In the genomic region with DNA sequence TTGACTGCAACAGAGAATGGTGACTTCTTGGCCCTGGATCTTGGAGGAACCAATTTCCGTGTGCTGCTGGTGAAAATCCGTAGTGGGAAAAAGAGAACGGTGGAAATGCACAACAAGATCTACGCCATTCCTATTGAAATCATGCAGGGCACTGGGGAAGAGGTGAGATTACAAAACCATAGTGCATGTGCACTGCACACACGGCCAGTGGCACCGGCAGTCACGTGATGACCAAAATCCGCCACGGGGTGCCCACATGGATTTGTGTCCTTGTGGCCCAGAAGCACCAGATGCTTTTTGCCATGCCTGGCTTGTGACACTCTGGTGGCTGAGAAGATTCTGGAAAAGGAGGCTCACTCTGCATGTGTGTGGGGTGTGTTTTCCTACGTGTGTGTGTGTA, we compare ENCODE assay signal across 27 cellular contexts. TPM values are rescaled to one million over a fixed set of nuclear protein-coding genes. Genes with fewer than 3 reads are reported as not detected.
DNase-seq lines count a peak whose midpoint lies in the region; ATAC-seq and TF ChIP-seq lines count a peak whose summit lies in the region.
"Had no signal": no experiment of that assay in that cellular context is flagged by ENCODE, and none has a peak within 500 bp of the region (broad histone marks: within the 10 kb centered on the region; RNA-seq: fewer than 3 reads in every experiment).

No MANE protein-coding gene starts in this region.

- H3K27ac ChIP-seq in H9 (ENCODE audit: insufficient read length, low read depth, low read length) (no peak overlapping the region), angular gyrus (ENCODE audit: low read depth, low read length) (peak overlapping the region; percentile 18), suprapubic skin (peak overlapping the region; percentile 72)
- no peak overlapping the region for H3K27ac ChIP-seq in naive thymus-derived CD4-positive, alpha-beta T cell (ENCODE audit: low read depth, low read length)
- H3K27ac ChIP-seq: brain microvascular endothelial cell, upper lobe of left lung had no signal

- no peak overlapping the region for H3K9ac ChIP-seq in H9 (ENCODE audit: extremely low read depth, insufficient read length, low read length)

- H4K8ac ChIP-seq in H9 (replicated peaks; ENCODE audit: insufficient read length, low read depth, low read length): no peak overlapping the region

- POLR2A ChIA-PET in naive thymus-derived CD4-positive, alpha-beta T cell (lab: Charles Lee): interaction anchor here (1.0 to 1.3 kb wide), 2 partner anchors 45 to 67 kb away, joined by 3 read pairs; no protein-coding TSS in a partner anchor
- POLR2A ChIA-PET in naive thymus-derived CD8-positive, alpha-beta T cell (lab: Charles Lee): no interaction called here

- H3K4me1 ChIP-seq in H9 (ENCODE audit: insufficient read depth, low read length) (peaks cover 4% of the 10 kb centered on the region; the same call in 1 of the 2 replicates), suprapubic skin (peaks cover 51% of the 10 kb centered on the region)
- no peaks in the 10 kb centered on the region for H3K4me1 ChIP-seq in naive thymus-derived CD4-positive, alpha-beta T cell (ENCODE audit: control insufficient read depth in 2 of 2, insufficient read depth in 2 of 2, low read length in 2 of 2)

- no peak overlapping the region for H3T11ph ChIP-seq in H9 (ENCODE audit: low read length)

- H3K18ac ChIP-seq in H9 (ENCODE audit: insufficient read length, low read depth, low read length): no peak overlapping the region

- no peaks in the 10 kb centered on the region for H3K27me3 Mint-ChIP-seq in H9 (ENCODE audit: low read depth)
- H3K27me3 Mint-ChIP-seq in naive thymus-derived CD4-positive, alpha-beta T cell: no peaks in the 10 kb centered on the region
- no peaks in the 10 kb centered on the region for H3K27me3 Mint-ChIP-seq in naive thymus-derived CD8-positive, alpha-beta T cell

- no peaks in the 10 kb centered on the region for H3K23me2 ChIP-seq in H9 (ENCODE audit: insufficient read length, low read depth, low read length, poor library complexity, severe bottlenecking)

- H2AFZ ChIP-seq in H9 (ENCODE audit: low read length): no peak overlapping the region

- H3K4ac ChIP-seq in H9 (ENCODE audit: low read depth, low read length): no peak overlapping the region

- H2BK120ac ChIP-seq in H9 (ENCODE audit: low read depth, low read length, poor library complexity, severe bottlenecking): no peak overlapping the region

- no peak overlapping the region for H2AK5ac ChIP-seq in H9 (ENCODE audit: insufficient read length, low read length)

- no peak overlapping the region for H2BK20ac ChIP-seq in H9 (ENCODE audit: low read depth, low read length, poor library complexity, severe bottlenecking)

- no peaks in the 10 kb centered on the region for H4K20me1 ChIP-seq in H9 (ENCODE audit: control insufficient read depth, insufficient read depth, insufficient read length)

- CTCF ChIA-PET in naive thymus-derived CD4-positive, alpha-beta T cell (lab: Charles Lee): no interaction called here

- no CpG with 5 or more reads among the region's 10 CpGs for WGBS in H9 (ENCODE audit: extremely low coverage, insufficient read length, low lambda C conversion rate)
- WGBS in suprapubic skin: 77% methylated on average over 10 of the region's 10 CpGs

- intact Hi-C loops in naive thymus-derived CD4-positive, alpha-beta T cell (cut with micrococcal nuclease): no loop called here
- intact Hi-C loops in head of caudate nucleus (cut with DNase I): no loop called here

- no peak overlapping the region for H3K23ac ChIP-seq in H9 (ENCODE audit: insufficient read length, low read depth, low read length)

- no peak for TF ChIP-seq EP300 in suprapubic skin (IDR thresholded peaks at IDR 0.05)

- H3K4me3 ChIP-seq in naive thymus-derived CD4-positive, alpha-beta T cell (ENCODE audit: low read length): no peak overlapping the region
- no peak overlapping the region for H3K4me3 ChIP-seq in suprapubic skin
- H3K4me3 ChIP-seq: upper lobe of left lung had no signal

- no peak overlapping the region for H3K14ac ChIP-seq in H9 (ENCODE audit: insufficient read depth, low read length)

- no peak for TF ChIP-seq POLR2A in suprapubic skin (IDR thresholded peaks at IDR 0.05)

- H3K4me3 Mint-ChIP-seq in H9: no peak overlapping the region
- H3K4me3 Mint-ChIP-seq in naive thymus-derived CD4-positive, alpha-beta T cell: no peak overlapping the region
- no peak overlapping the region for H3K4me3 Mint-ChIP-seq in naive thymus-derived CD8-positive, alpha-beta T cell
- H3K4me3 Mint-ChIP-seq: T-helper 1 cell treated with Interleukin-12 subunit alpha and Interleukin-12 subunit beta and Interleukin-4 antibody, amounts not matched to agents 30 μg/mL and 1 μg/mL, for 36 hours had no signal

- H3K36me3 Mint-ChIP-seq in H9 (ENCODE audit: insufficient read depth in 1 of 3, low read depth in 3 of 3): peaks cover 70 to 84% (median 76%) of the 10 kb centered on the region in 3 experiments
- H3K36me3 Mint-ChIP-seq in naive thymus-derived CD4-positive, alpha-beta T cell: peaks cover 11 to 66% (median 44%) of the 10 kb centered on the region in 5 donors
- H3K36me3 Mint-ChIP-seq in naive thymus-derived CD8-positive, alpha-beta T cell: peaks cover 4 to 96% (median 27%) of the 10 kb centered on the region in 3 donors

- no peaks in the 10 kb centered on the region for H3K9me3 Mint-ChIP-seq in H9
- no peaks in the 10 kb centered on the region for H3K9me3 Mint-ChIP-seq in naive thymus-derived CD4-positive, alpha-beta T cell
- H3K9me3 Mint-ChIP-seq in naive thymus-derived CD8-positive, alpha-beta T cell: no peaks in the 10 kb centered on the region
- H3K9me3 Mint-ChIP-seq: T-helper 1 cell treated with Interleukin-12 subunit alpha and Interleukin-12 subunit beta and Interleukin-4 antibody, amounts not matched to agents 30 μg/mL and 1 μg/mL, for 36 hours had no signal

- DNase-seq in H9: no peak
- DNase-seq in naive thymus-derived CD4-positive, alpha-beta T cell: no peak
- no peak for DNase-seq in suprapubic skin (ENCODE audit: low spot score in 2 of 2)
- no peak for DNase-seq in GM19240 (ENCODE audit: insufficient read length, low spot score)
- DNase-seq in head of caudate nucleus: no peak
- no peak for DNase-seq in naive thymus-derived CD8-positive, alpha-beta T cell
- DNase-seq: activated CD4-positive, CD25-positive, alpha-beta regulatory T cell treated with anti-CD3 and anti-CD28 coated beads, Interleukin-2, amount 50 U/mL, for 72 hours; activated effector memory CD4-positive, alpha-beta T cell treated with anti-CD3 and anti-CD28 coated beads, Interleukin-2, amount 50 U/mL, for 16 hours; activated T-cell treated with anti-CD3 and anti-CD28 coated beads for 4 hours; brain microvascular endothelial cell; effector CD4-positive, alpha-beta T cell; erythroblast; foreskin melanocyte; hippocampal formation; Kasumi-1; NCI-H146; NCI-H2107; NCI-H446 treated with DMSO at 0.1 percent for 48 hours; occipital lobe; RPMI8226; small intestine; stimulated activated CD4-positive, alpha-beta T cell treated with anti-CD3 and anti-CD28 coated beads, Interleukin-1b, Interleukin-23, amount 100 ng/mL, for 48 hours; stimulated activated CD8-positive, alpha-beta memory T cell treated with anti-CD3 and anti-CD28 coated beads, Interleukin-4, amount 100 ng/mL, for 48 hours; upper lobe of left lung had no signal

- no peak overlapping the region for H2BK5ac ChIP-seq in H9 (ENCODE audit: insufficient read length, low read length)

- H3K9me3 ChIP-seq in H9 (ENCODE audit: control insufficient read depth, low read depth, low read length): no peaks in the 10 kb centered on the region
- H3K9me3 ChIP-seq in naive thymus-derived CD4-positive, alpha-beta T cell (ENCODE audit: control insufficient read depth in 2 of 3, low read length in 3 of 3): no peaks in the 10 kb centered on the region
- H3K9me3 ChIP-seq in suprapubic skin: no peaks in the 10 kb centered on the region
- H3K9me3 ChIP-seq: upper lobe of left lung had no signal

- H3K4me1 Mint-ChIP-seq in H9: peaks cover 6 to 8% of the 10 kb centered on the region in 2 experiments
- H3K4me1 Mint-ChIP-seq in naive thymus-derived CD4-positive, alpha-beta T cell: peaks cover 0 to 11% (median 0%) of the 10 kb centered on the region in 7 donors
- H3K4me1 Mint-ChIP-seq in naive thymus-derived CD8-positive, alpha-beta T cell: peaks cover 0 to 3% (median under 1%) of the 10 kb centered on the region in 4 donors

- H3K27me3 ChIP-seq in H9 (ENCODE audit: insufficient read depth, low read length) (no peaks in the 10 kb centered on the region), suprapubic skin (no peaks in the 10 kb centered on the region)
- no peaks in the 10 kb centered on the region for H3K27me3 ChIP-seq in naive thymus-derived CD4-positive, alpha-beta T cell (ENCODE audit: control insufficient read depth in 2 of 2, insufficient read depth in 2 of 2, low read length in 2 of 2)
- H3K27me3 ChIP-seq: brain microvascular endothelial cell, upper lobe of left lung had no signal

- no peak overlapping the region for H3K4me2 ChIP-seq in H9 (ENCODE audit: insufficient read depth, insufficient read length, low read length)

- H2BK15ac ChIP-seq in H9 (ENCODE audit: low read depth, low read length): no peak overlapping the region

- H3K79me1 ChIP-seq in H9 (ENCODE audit: insufficient read depth, low read depth, low read length, poor library complexity, severe bottlenecking): no peaks in the 10 kb centered on the region

- H2BK12ac ChIP-seq in H9 (ENCODE audit: insufficient read length, low read depth, low read length): no peak overlapping the region

- no peak overlapping the region for H4K91ac ChIP-seq in H9 (ENCODE audit: insufficient read length, low read depth, low read length)

- H3K56ac ChIP-seq in H9 (ENCODE audit: insufficient read length, low read depth, low read length): no peak overlapping the region

- TF ChIP-seq CTCF in H9 (conservative IDR thresholded peaks at IDR 0.05): no peak
- TF ChIP-seq CTCF in suprapubic skin (IDR thresholded peaks at IDR 0.05): no peak

- H3K79me2 ChIP-seq in H9 (ENCODE audit: insufficient read depth, low read length): no peaks in the 10 kb centered on the region

- H3K36me3 ChIP-seq in naive thymus-derived CD4-positive, alpha-beta T cell (ENCODE audit: control insufficient read depth in 2 of 3, insufficient read depth in 3 of 3, low read length in 3 of 3): peaks cover 18 to 94% (median 23%) of the 10 kb centered on the region in 3 experiments
- peaks cover 80% of the 10 kb centered on the region for H3K36me3 ChIP-seq in suprapubic skin

- ATAC-seq in naive thymus-derived CD4-positive, alpha-beta T cell: no peak
- ATAC-seq in naive thymus-derived CD8-positive, alpha-beta T cell: no peak
- ATAC-seq: left lobe of liver had no signal

- peak overlapping the region in 2 of 3 experiments; percentile 23 to 52; a peak in 2 of 7 replicates for H3K27ac Mint-ChIP-seq in H9
- H3K27ac Mint-ChIP-seq in naive thymus-derived CD4-positive, alpha-beta T cell: peak overlapping the region in 7 of 9 donors; percentile 8 to 54 (median 42)
- peak overlapping the region in 4 of 10 donors; percentile 25 to 85 (median 64) for H3K27ac Mint-ChIP-seq in naive thymus-derived CD8-positive, alpha-beta T cell
- H3K27ac Mint-ChIP-seq: T-helper 1 cell treated with Interleukin-12 subunit alpha and Interleukin-12 subunit beta and Interleukin-4 antibody, amounts not matched to agents 30 μg/mL and 1 μg/mL, for 36 hours had no signal

- no peak overlapping the region for H4K5ac ChIP-seq in H9 (ENCODE audit: insufficient read length, low read depth, low read length)

RNA-seq across cellular contexts. Expression of a gene that starts 32.4 kb away (rescaled TPM):
- total RNA-seq in H9 (2021) (not detected in 2 replicates), suprapubic skin (1 to 10 TPM in 1 of 4 donors, under 1 TPM in 3; 0.25 to 1.2 (median 0.63) TPM)
- total RNA-seq in naive thymus-derived CD4-positive, alpha-beta T cell: under 1 TPM in 1 of 5 experiments, not detected in 4; 0.44 TPM
- polyA plus RNA-seq in naive thymus-derived CD4-positive, alpha-beta T cell: under 1 TPM in 1 of 2 donors, not detected in 1; 0.47 TPM
- not detected for total RNA-seq in naive thymus-derived CD8-positive, alpha-beta T cell
- polyA plus RNA-seq in naive thymus-derived CD8-positive, alpha-beta T cell: not detected
- total RNA-seq: left lobe of liver had no signal

Comparison
In these comparisons a context has a peak if more than half of its experiments do, and no peak if none do; other contexts are left out.
1. H3K27ac ChIP-seq: peak in angular gyrus (single experiment) and suprapubic skin (single experiment); none in H9 (single experiment) and naive thymus-derived CD4-positive, alpha-beta T cell (single experiment).